In genomic region chr11:120217941-120218694, GRCh38 we compare ENCODE assay signal across 14 cellular contexts. TPM values are rescaled to one million over a fixed set of nuclear protein-coding genes. Genes with fewer than 3 reads are reported as not detected.
DNase-seq lines count a peak whose midpoint lies in the region; ATAC-seq and TF ChIP-seq lines count a peak whose summit lies in the region.
"Had no signal": no experiment of that assay in that cellular context is flagged by ENCODE, and none has a peak within 500 bp of the region (broad histone marks: within the 10 kb centered on the region; RNA-seq: fewer than 3 reads in every experiment).

No MANE protein-coding gene starts in this region.

- TF ChIP-seq CTCF in spleen (IDR thresholded peaks at IDR 0.05 in 8 of 11, conservative IDR thresholded peaks at IDR 0.05 in 3 of 11): no peak

- H3K27ac ChIP-seq in spleen: peak overlapping the region in 5 of 8 donors; percentile 13 to 85 (median 40)

- H3K27me3 ChIP-seq in spleen (replicated peaks in 1 of 7): no peaks in the 10 kb centered on the region
- H3K27me3 ChIP-seq: BE2C had no signal

- peaks cover 3 to 99% (median 52%) of the 10 kb centered on the region in 6 donors for H3K4me1 ChIP-seq in spleen

- no peaks in the 10 kb centered on the region for H3K9me3 ChIP-seq in spleen
- H3K9me3 ChIP-seq: BE2C had no signal

- TF ChIP-seq POLR2A in spleen (IDR thresholded peaks at IDR 0.05): no peak

- no peak overlapping the region for H3K4me3 ChIP-seq in spleen

- peak; percentile 47 for DNase-seq in NCI-H2029 treated with DMSO at 0.1 percent for 48 hours (lab: John Stamatoyannopoulos, UW)
- DNase-seq in epidermal melanocyte (ENCODE audit: insufficient read length, low spot score): peak; percentile 75
- DNase-seq in medulla oblongata (ENCODE audit: extremely low spot score): peak; percentile 79
- no peak for DNase-seq in spleen
- DNase-seq in activated CD8-positive, alpha-beta memory T cell treated with anti-CD3 and anti-CD28 coated beads, Interleukin-2, amount 50 U/mL, for 4 hours: no peak
- no peak for DNase-seq in 8988T
- no peak for DNase-seq in dedifferentiated amniotic fluid mesenchymal stem cell (ENCODE audit: extremely low spot score)
- DNase-seq: BE2C, endodermal cell, Kasumi-1, T-helper 17 cell had no signal

- ATAC-seq in GM18867 (IDR thresholded peaks at IDR 0.05; ENCODE audit: unreplicated experiment): no peak
- ATAC-seq: activated naive CD4-positive, alpha-beta T cell treated with anti-CD3 and anti-CD28 coated beads, Interleukin-2, amount 50 U/mL, for 72 hours; T-helper 17 cell had no signal

- intact Hi-C loops in spleen (cut with DNase I; ENCODE audit: low total_unique reads): no loop called here

- WGBS in spleen, 5 donors: 81 to 87% (median 86%) methylated on average over 5 to 12 of the region's 12 CpGs

- H3K36me3 ChIP-seq in spleen: peaks cover 0 to 30% (median 0%) of the 10 kb centered on the region in 6 donors
- H3K36me3 ChIP-seq: BE2C had no signal

RNA-seq across cellular contexts. Expression of gene OAF, which starts 7.3 kb away (rescaled TPM):
- total RNA-seq in spleen: 100 to 1,000 TPM in 1 of 7 donors, 10 to 100 TPM in 6; 28.3 to 148 (median 82.6) TPM
- 10 to 100 TPM; 10.6 to 44.1 (median 20.5) TPM for polyA plus RNA-seq in spleen

RNA-seq across cellular contexts. Expression of gene POU2F3, which starts 21.8 kb away (rescaled TPM):
- total RNA-seq in spleen: under 1 TPM in 3 of 7 donors, not detected in 4; 0.22 to 0.27 (median 0.26) TPM
- under 1 TPM; 0.04 to 0.16 (median 0.05) TPM for polyA plus RNA-seq in spleen
- total RNA-seq: activated naive CD4-positive, alpha-beta T cell treated with anti-CD3 and anti-CD28 coated beads, Interleukin-2, amount 50 U/mL, for 72 hours; G401; T-helper 17 cell had no signal

Comparison
In these comparisons a context has a peak if more than half of its experiments do, and no peak if none do; other contexts are left out.
1. DNase-seq: peak in NCI-H2029 treated with DMSO at 0.1 percent for 48 hours (single experiment), epidermal melanocyte (single experiment) and medulla oblongata (single experiment); none in spleen (single experiment), activated CD8-positive, alpha-beta memory T cell treated with anti-CD3 and anti-CD28 coated beads, Interleukin-2, amount 50 U/mL, for 4 hours (single experiment), 8988T (single experiment) and dedifferentiated amniotic fluid mesenchymal stem cell (single experiment).